Comparison of ENCODE assay signal across 14 cellular contexts in the genomic region with DNA sequence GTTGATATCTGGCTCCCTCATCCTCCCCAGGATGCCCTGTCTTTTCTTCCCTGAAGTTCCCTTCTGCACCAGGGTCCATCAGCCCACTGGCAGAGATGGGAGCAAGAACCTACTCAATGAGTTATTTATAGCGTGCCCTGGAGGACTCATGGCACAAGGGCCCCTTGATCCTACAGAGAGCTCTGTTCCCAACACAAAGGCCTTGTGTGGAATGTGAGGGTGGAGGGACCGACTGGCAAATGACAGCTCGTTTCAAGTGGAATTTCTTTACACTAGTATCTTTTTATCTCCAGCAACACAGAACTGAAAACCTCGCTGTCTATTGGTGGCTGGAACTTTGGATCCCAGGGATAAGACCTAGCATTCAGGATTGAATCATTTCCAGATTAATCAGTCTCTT. TPM values are rescaled to one million over a fixed set of nuclear protein-coding genes. Genes with fewer than 3 reads are reported as not detected.
A peak's percentile ranks its signal among the peaks of the same experiment; 100 is the strongest.
DNase-seq lines count a peak whose midpoint lies in the region; TF ChIP-seq lines count a peak whose summit lies in the region.
"Had no signal": no experiment of that assay in that cellular context is flagged by ENCODE, and none has a peak within 500 bp of the region (broad histone marks: within the 10 kb centered on the region; RNA-seq: fewer than 3 reads in every experiment).

No MANE protein-coding gene starts in this region.

- WGBS in prostate gland: 50% methylated on average over 4 of the region's 4 CpGs

- H3K4me1 ChIP-seq in parathyroid adenoma (peaks cover 42% of the 10 kb centered on the region), prostate gland (replicated peaks) (no peaks in the 10 kb centered on the region), colonic mucosa (no peaks in the 10 kb centered on the region)
- H3K4me1 ChIP-seq: A549 had no signal

- TF ChIP-seq CTCF in parathyroid adenoma (IDR thresholded peaks at IDR 0.05): no peak
- no peak for TF ChIP-seq CTCF in prostate gland (IDR thresholded peaks at IDR 0.05)
- TF ChIP-seq CTCF in colonic mucosa (IDR thresholded peaks at IDR 0.05): no peak
- no peak for TF ChIP-seq CTCF in type B pancreatic cell (conservative IDR thresholded peaks at IDR 0.05)

- H3K27me3 Mint-ChIP-seq in type B pancreatic cell: no peaks in the 10 kb centered on the region

- no peaks in the 10 kb centered on the region for H3K79me2 ChIP-seq in parathyroid adenoma

- in situ Hi-C loops in SK-MEL-5 (cut with HindIII; ENCODE audit: low pct_unique_long_range_greater_than_20kb, low sequenced_read_pairs): no loop called here

- H3K4me2 ChIP-seq in parathyroid adenoma (ENCODE audit: low read length): no peak overlapping the region
- H3K4me2 ChIP-seq: A549 had no signal

- no peak for TF ChIP-seq POLR2A in prostate gland (IDR thresholded peaks at IDR 0.05)

- H3K9ac ChIP-seq in parathyroid adenoma (no peak overlapping the region), colonic mucosa (ENCODE audit: low read depth in 2 of 2, low read length in 2 of 2) (no peak overlapping the region)

- H3K27ac Mint-ChIP-seq in type B pancreatic cell: no peak overlapping the region

- no peak overlapping the region for H3K4me3 Mint-ChIP-seq in type B pancreatic cell

- H3K9me3 ChIP-seq in parathyroid adenoma (ENCODE audit: control insufficient read depth, low read length): no peaks in the 10 kb centered on the region
- H3K9me3 ChIP-seq in prostate gland: no peaks in the 10 kb centered on the region
- no peaks in the 10 kb centered on the region for H3K9me3 ChIP-seq in colonic mucosa
- H3K9me3 ChIP-seq: A549 had no signal

- no peaks in the 10 kb centered on the region for H3K9me3 Mint-ChIP-seq in type B pancreatic cell

- H3K4me1 Mint-ChIP-seq in type B pancreatic cell (ENCODE audit: unreplicated experiment): no peaks in the 10 kb centered on the region

- DNase-seq in C1 segment of cervical spinal cord (lab: John Stamatoyannopoulos, UW) (peak in 8 of 14 donors; percentile 18 to 62 (median 33)), SK-MEL-5 (ENCODE audit: low read depth, low spot score) (peak; percentile 91), islet precursor cell (peak; percentile 81), prostate gland (ENCODE audit: low spot score) (no peak), NK-92 (lab: John Stamatoyannopoulos, UW; ENCODE audit: unreplicated experiment) (no peak), colonic mucosa (no peak), type B pancreatic cell (ENCODE audit: extremely low spot score, unreplicated experiment) (no peak)
- DNase-seq: COR-L47, GOT3, NCI-H187 treated with DMSO at 0.1 percent for 48 hours had no signal

- intact Hi-C loops in prostate gland (cut with DNase I) (no loop called here), colonic mucosa (cut with DNase I) (no loop called here)

- H3K36me3 Mint-ChIP-seq in type B pancreatic cell: no peaks in the 10 kb centered on the region

- H3K36me3 ChIP-seq in parathyroid adenoma (ENCODE audit: control insufficient read depth, insufficient read depth, low read length) (no peaks in the 10 kb centered on the region), prostate gland (no peaks in the 10 kb centered on the region), colonic mucosa (no peaks in the 10 kb centered on the region)

- H3K27ac ChIP-seq in parathyroid adenoma (peak overlapping the region; percentile 94), prostate gland (no peak overlapping the region), colonic mucosa (no peak overlapping the region)
- H3K27ac ChIP-seq: A549, C4-2B had no signal

- H3K27me3 ChIP-seq in parathyroid adenoma (ENCODE audit: control insufficient read depth, insufficient read depth, low read length) (no peaks in the 10 kb centered on the region), prostate gland (replicated peaks; ENCODE audit: insufficient read depth) (no peaks in the 10 kb centered on the region), colonic mucosa (no peaks in the 10 kb centered on the region)

- H2AFZ ChIP-seq in parathyroid adenoma: peak overlapping the region; percentile 38

- H3K4me3 ChIP-seq in parathyroid adenoma (ENCODE audit: low read depth, low read length): no peak overlapping the region
- H3K4me3 ChIP-seq in prostate gland: no peak overlapping the region
- no peak overlapping the region for H3K4me3 ChIP-seq in colonic mucosa
- H3K4me3 ChIP-seq: A549, K562 had no signal

RNA-seq across cellular contexts. Expression of a gene that starts 22.4 kb away (rescaled TPM):
- total RNA-seq in SK-MEL-5 (2014; rRNA removed; shearing (Covaris generic)): 0.55 TPM in 1 of 2 replicates, not detected in the other
- 0.06 TPM in 1 of 2 replicates, not detected in the other for polyA plus RNA-seq in SK-MEL-5 (2015; cell fraction: cytosol; rRNA removed)
- polyA plus RNA-seq in SK-MEL-5 (2015; cell fraction: nucleus; rRNA removed): not detected in 2 replicates
- total RNA-seq in prostate gland (10 to 100 TPM in 1 of 2 donors, under 1 TPM in 1; 0.82 to 10.6 TPM), colonic mucosa (under 1 TPM; 0.49 to 0.53 TPM), type B pancreatic cell (ENCODE audit: low replicate concordance) (0.72 and 3.4 TPM in 2 replicates)

RNA-seq across cellular contexts. Expression of a gene that starts 40.7 kb away (rescaled TPM):
- total RNA-seq in SK-MEL-5 (2014; rRNA removed; shearing (Covaris generic)): not detected in 2 replicates
- not detected in 2 replicates for polyA plus RNA-seq in SK-MEL-5 (2015; cell fraction: cytosol; rRNA removed)
- polyA plus RNA-seq in SK-MEL-5 (2015; cell fraction: nucleus; rRNA removed): not detected in 2 replicates
- total RNA-seq in prostate gland (not detected), colonic mucosa (not detected), type B pancreatic cell (ENCODE audit: low replicate concordance) (1.3 and 1.9 TPM in 2 replicates)
- total RNA-seq: K562 had no signal
- polyA plus RNA-seq: A549, K562 had no signal

RNA-seq across cellular contexts. Expression of a gene that starts 49.5 kb away (rescaled TPM):
- 3.0 and 3.5 TPM in 2 replicates for total RNA-seq in SK-MEL-5 (2014; rRNA removed; shearing (Covaris generic))
- 0.48 and 1.8 TPM in 2 replicates for polyA plus RNA-seq in SK-MEL-5 (2015; cell fraction: cytosol; rRNA removed)
- 1.4 and 5.4 TPM in 2 replicates for polyA plus RNA-seq in SK-MEL-5 (2015; cell fraction: nucleus; rRNA removed)
- total RNA-seq in prostate gland (10 to 100 TPM; 25.4 to 37.2 TPM), colonic mucosa (10 to 100 TPM; 51.0 to 65.2 TPM), type B pancreatic cell (ENCODE audit: low replicate concordance) (6.3 and 12.7 TPM in 2 replicates)

Comparison
In these comparisons a context has a peak if more than half of its experiments do, and no peak if none do; other contexts are left out.
1. DNase-seq: peak in C1 segment of cervical spinal cord (8 of 14), SK-MEL-5 (single experiment) and islet precursor cell (single experiment); none in prostate gland (single experiment), NK-92 (single experiment), colonic mucosa (single experiment) and type B pancreatic cell (single experiment).